9 cellular contexts compared by ENCODE assay signal in the genomic region with DNA sequence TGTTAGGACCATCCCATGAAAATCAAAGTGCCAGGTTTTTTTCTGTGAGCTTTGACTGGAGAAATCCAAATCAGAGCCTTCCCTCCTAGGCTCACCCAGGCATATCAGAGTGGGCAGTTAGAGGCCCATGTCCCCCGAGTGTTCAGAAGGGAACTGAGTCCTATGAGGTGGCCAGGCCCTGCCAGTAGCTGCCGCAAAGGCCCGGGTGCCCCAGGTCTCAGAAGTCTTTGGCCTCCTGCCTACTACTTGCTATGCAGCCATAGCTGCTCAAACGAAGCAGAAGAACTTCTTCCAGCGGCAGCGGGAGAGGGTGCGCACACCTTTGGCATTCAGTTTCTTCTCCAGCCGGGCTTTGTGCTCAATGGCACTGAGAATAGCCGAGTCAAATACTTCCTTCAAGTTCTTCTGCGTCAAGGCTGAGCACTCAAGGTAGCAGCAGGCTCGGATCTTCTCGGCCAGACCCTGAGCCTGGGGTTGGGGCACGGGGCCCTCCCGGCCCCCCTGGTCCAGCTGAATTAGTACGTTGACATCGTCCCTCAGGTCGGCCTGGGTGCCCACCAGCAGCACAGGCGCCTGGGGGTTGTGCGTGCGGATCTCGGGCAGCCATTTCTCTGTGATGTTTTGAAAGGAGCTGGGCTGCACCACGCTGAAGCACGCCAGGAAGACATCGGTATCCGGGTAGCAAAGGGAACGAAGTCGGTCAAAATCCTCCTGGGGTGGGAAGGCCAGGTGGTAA. TPM values are rescaled to one million over a fixed set of nuclear protein-coding genes. Genes with fewer than 3 reads are reported as not detected.
A peak's percentile ranks its signal among the peaks of the same experiment; 100 is the strongest.
DNase-seq lines count a peak whose midpoint lies in the region; ATAC-seq and TF ChIP-seq lines count a peak whose summit lies in the region.
"Had no signal": no experiment of that assay in that cellular context is flagged by ENCODE, and none has a peak within 500 bp of the region (broad histone marks: within the 10 kb centered on the region; RNA-seq: fewer than 3 reads in every experiment).

No MANE protein-coding gene starts in this region.

- ATAC-seq in omental fat pad (ENCODE audit: low FRiP score) (no peak), HG03571 (IDR thresholded peaks at IDR 0.05; ENCODE audit: unreplicated experiment) (no peak)

- TF ChIP-seq CTCF in neural progenitor cell (IDR thresholded peaks at IDR 0.05) (no peak), omental fat pad (IDR thresholded peaks at IDR 0.05) (no peak)

- 53% methylated on average over 26 to 27 of the region's 27 CpGs for WGBS in GM23248 (ENCODE audit: low coverage in 1 of 2, low lambda C conversion rate in 2 of 2, missing lambda C conversion rate in 2 of 2), 2 experiments

- peaks cover 17% of the 10 kb centered on the region for H3K4me1 Mint-ChIP-seq in activated T-helper 2 cell treated with anti-CD3 and anti-CD28 coated beads, Interferon-gamma antibody, Interleukin-2, Interleukin-4, amounts not matched to agents 10 μg/mL and 5 μg/mL and 100 μg/mL, durations not matched to agents 14 hours and 24 hours and 36 hours (ENCODE audit: low read depth)
- peaks cover 5% of the 10 kb centered on the region for H3K4me1 Mint-ChIP-seq in neural progenitor cell

- H3K4me2 ChIP-seq in GM23248 (ENCODE audit: unreplicated experiment) (peak overlapping the region; percentile 67), neural progenitor cell (peak overlapping the region; percentile 95)

- H3K9me3 Mint-ChIP-seq in activated T-helper 2 cell treated with anti-CD3 and anti-CD28 coated beads, Interferon-gamma antibody, Interleukin-2, Interleukin-4, amounts not matched to agents 10 μg/mL and 5 μg/mL and 100 μg/mL, durations not matched to agents 14 hours and 24 hours and 36 hours, result no peaks in the 10 kb centered on the region
- H3K9me3 Mint-ChIP-seq in neural progenitor cell, result no peaks in the 10 kb centered on the region

- peak overlapping the region; percentile 62; the same call in 1 of the 2 replicates for H3K4me3 ChIP-seq in GM23248
- peak overlapping the region; percentile 66 for H3K4me3 ChIP-seq in neural progenitor cell

- H3K27ac Mint-ChIP-seq in activated T-helper 2 cell treated with anti-CD3 and anti-CD28 coated beads, Interferon-gamma antibody, Interleukin-2, Interleukin-4, amounts not matched to agents 10 μg/mL and 5 μg/mL and 100 μg/mL, durations not matched to agents 14 hours and 24 hours and 36 hours, result no peak overlapping the region
- H3K27ac Mint-ChIP-seq in neural progenitor cell, result no peak overlapping the region

- H3K9ac ChIP-seq in GM23248, result no peak overlapping the region
- no peak overlapping the region for H3K9ac ChIP-seq in neural progenitor cell

- no peak for DNase-seq in GM23248
- no peak for DNase-seq in activated T-helper 2 cell treated with anti-CD3 and anti-CD28 coated beads, Interferon-gamma antibody, Interleukin-2, Interleukin-4, amounts not matched to agents 10 μg/mL and 5 μg/mL and 100 μg/mL, durations not matched to agents 14 hours and 24 hours and 36 hours (ENCODE audit: low spot score)
- DNase-seq in neural progenitor cell (ENCODE audit: low spot score), result no peak
- DNase-seq in omental fat pad (ENCODE audit: low spot score), result no peak
- DNase-seq in NK-92 treated with Interleukin-12 subunit alpha and Interleukin-12 subunit beta, amount 100 ng/mL, for 24 hours (lab: John Stamatoyannopoulos, UW), result no peak
- DNase-seq: SIG-M5 had no signal

- peaks cover 9% of the 10 kb centered on the region for H3K27me3 ChIP-seq in GM23248 (replicated peaks; ENCODE audit: insufficient read depth)
- peaks cover 29% of the 10 kb centered on the region for H3K27me3 ChIP-seq in neural progenitor cell

- H3K36me3 ChIP-seq in GM23248 (ENCODE audit: low read depth) (no peaks in the 10 kb centered on the region), neural progenitor cell (no peaks in the 10 kb centered on the region)
- H3K36me3 ChIP-seq: tibial nerve had no signal

- H3K27me3 Mint-ChIP-seq in activated T-helper 2 cell treated with anti-CD3 and anti-CD28 coated beads, Interferon-gamma antibody, Interleukin-2, Interleukin-4, amounts not matched to agents 10 μg/mL and 5 μg/mL and 100 μg/mL, durations not matched to agents 14 hours and 24 hours and 36 hours (ENCODE audit: low read depth), result peaks cover 9% of the 10 kb centered on the region
- peaks cover 23% of the 10 kb centered on the region for H3K27me3 Mint-ChIP-seq in neural progenitor cell (ENCODE audit: insufficient read depth, low read depth)

- H2AFZ ChIP-seq in GM23248 (peak overlapping the region; percentile 68; the same call in 1 of the 2 replicates), neural progenitor cell (replicated peaks) (peak overlapping the region; percentile 92)

- no peaks in the 10 kb centered on the region for H3K36me3 Mint-ChIP-seq in activated T-helper 2 cell treated with anti-CD3 and anti-CD28 coated beads, Interferon-gamma antibody, Interleukin-2, Interleukin-4, amounts not matched to agents 10 μg/mL and 5 μg/mL and 100 μg/mL, durations not matched to agents 14 hours and 24 hours and 36 hours (ENCODE audit: low read depth)
- H3K36me3 Mint-ChIP-seq in neural progenitor cell, result no peaks in the 10 kb centered on the region

- H3K4me1 ChIP-seq in GM23248 (ENCODE audit: insufficient read depth) (no peaks in the 10 kb centered on the region), neural progenitor cell (peaks cover 4% of the 10 kb centered on the region)

- no peaks in the 10 kb centered on the region for H3K9me2 ChIP-seq in GM23248 (ENCODE audit: insufficient read depth)

- intact Hi-C loops in activated T-helper 2 cell treated with anti-CD3 and anti-CD28 coated beads, Interferon-gamma antibody, Interleukin-2, Interleukin-4, amounts not matched to agents 10 μg/mL and 5 μg/mL and 100 μg/mL, durations not matched to agents 14 hours and 24 hours and 36 hours (cut with micrococcal nuclease), result no loop called here

- no peaks in the 10 kb centered on the region for H4K20me1 ChIP-seq in GM23248 (ENCODE audit: insufficient read depth)
- peaks cover 4% of the 10 kb centered on the region for H4K20me1 ChIP-seq in neural progenitor cell (ENCODE audit: low read depth)

- H3K4me3 Mint-ChIP-seq in activated T-helper 2 cell treated with anti-CD3 and anti-CD28 coated beads, Interferon-gamma antibody, Interleukin-2, Interleukin-4, amounts not matched to agents 10 μg/mL and 5 μg/mL and 100 μg/mL, durations not matched to agents 14 hours and 24 hours and 36 hours (ENCODE audit: low read depth), result peak overlapping the region; percentile 84
- H3K4me3 Mint-ChIP-seq in neural progenitor cell, result peak overlapping the region; percentile 79

- in situ Hi-C loops in GM23248 (cut with MboI), result no loop called here

- no peaks in the 10 kb centered on the region for H3K9me3 ChIP-seq in GM23248 (ENCODE audit: low read depth)
- H3K9me3 ChIP-seq in neural progenitor cell (ENCODE audit: low read depth), result no peaks in the 10 kb centered on the region
- H3K9me3 ChIP-seq: tibial nerve had no signal

- H3K27ac ChIP-seq in GM23248 (no peak overlapping the region), neural progenitor cell (no peak overlapping the region)
- H3K27ac ChIP-seq: tibial nerve had no signal

- H3F3A ChIP-seq in GM23248 (ENCODE audit: insufficient read depth) (no peaks in the 10 kb centered on the region), neural progenitor cell (ENCODE audit: low read depth) (peaks cover 9% of the 10 kb centered on the region)

- H3K79me2 ChIP-seq in GM23248 (ENCODE audit: insufficient read depth) (no peaks in the 10 kb centered on the region), neural progenitor cell (ENCODE audit: low read depth) (no peaks in the 10 kb centered on the region)

RNA-seq across cellular contexts. Expression of a gene that starts 1.1 kb away (rescaled TPM):
- not detected in 2 replicates for total RNA-seq in GM23248 (2014; rRNA removed; shearing (Covaris generic))
- polyA plus RNA-seq in GM23248 (2016; fragmentation: Nextera tagmentation; extraction: Ambion mirVana), result not detected in 2 replicates
- 0.80 and 0.82 TPM in 2 replicates for total RNA-seq in activated T-helper 2 cell treated with anti-CD3 and anti-CD28 coated beads, Interferon-gamma antibody, Interleukin-2, Interleukin-4, amounts not matched to agents 10 μg/mL and 5 μg/mL and 100 μg/mL, durations not matched to agents 14 hours and 24 hours and 36 hours
- total RNA-seq in neural progenitor cell (ENCODE audit: low replicate concordance) (1.2 TPM in 1 of 2 replicates, not detected in the other), omental fat pad (not detected)

RNA-seq across cellular contexts. Expression of a gene that starts 21.3 kb away (rescaled TPM):
- 30.4 and 32.7 TPM in 2 replicates for total RNA-seq in GM23248 (2014; rRNA removed; shearing (Covaris generic))
- polyA plus RNA-seq in GM23248 (2016; fragmentation: Nextera tagmentation; extraction: Ambion mirVana), result 15.8 and 16.4 TPM in 2 replicates
- 12.6 and 13.1 TPM in 2 replicates for total RNA-seq in activated T-helper 2 cell treated with anti-CD3 and anti-CD28 coated beads, Interferon-gamma antibody, Interleukin-2, Interleukin-4, amounts not matched to agents 10 μg/mL and 5 μg/mL and 100 μg/mL, durations not matched to agents 14 hours and 24 hours and 36 hours
- total RNA-seq in neural progenitor cell (ENCODE audit: low replicate concordance), result 8.0 and 22.2 TPM in 2 replicates
- total RNA-seq in omental fat pad, result 10 to 100 TPM; 25.2 to 32.9 (median 28.9) TPM

RNA-seq across cellular contexts. Expression of a gene that starts 29.1 kb away (rescaled TPM):
- 7.8 TPM in 1 of 2 replicates, not detected in the other for total RNA-seq in GM23248 (2014; rRNA removed; shearing (Covaris generic))
- polyA plus RNA-seq in GM23248 (2016; fragmentation: Nextera tagmentation; extraction: Ambion mirVana), result 0.19 and 0.24 TPM in 2 replicates
- 22.5 and 24.5 TPM in 2 replicates for total RNA-seq in activated T-helper 2 cell treated with anti-CD3 and anti-CD28 coated beads, Interferon-gamma antibody, Interleukin-2, Interleukin-4, amounts not matched to agents 10 μg/mL and 5 μg/mL and 100 μg/mL, durations not matched to agents 14 hours and 24 hours and 36 hours
- total RNA-seq in neural progenitor cell (ENCODE audit: low replicate concordance), result 12.0 and 13.7 TPM in 2 replicates
- total RNA-seq in omental fat pad, result 10 to 100 TPM in 2 of 4 donors, 1 to 10 TPM in 1, under 1 TPM in 1; 0.95 to 16.2 (median 11.7) TPM

RNA-seq across cellular contexts. Expression of a gene that starts 44.5 kb away (rescaled TPM):
- not detected in 2 replicates for total RNA-seq in GM23248 (2014; rRNA removed; shearing (Covaris generic))
- polyA plus RNA-seq in GM23248 (2016; fragmentation: Nextera tagmentation; extraction: Ambion mirVana), result not detected in 2 replicates
- not detected in 2 replicates for total RNA-seq in activated T-helper 2 cell treated with anti-CD3 and anti-CD28 coated beads, Interferon-gamma antibody, Interleukin-2, Interleukin-4, amounts not matched to agents 10 μg/mL and 5 μg/mL and 100 μg/mL, durations not matched to agents 14 hours and 24 hours and 36 hours
- not detected in 2 replicates for total RNA-seq in neural progenitor cell (ENCODE audit: low replicate concordance)
- total RNA-seq in omental fat pad, result not detected
- total RNA-seq: cardiac septum, tibial nerve had no signal

RNA-seq across cellular contexts. Expression of a gene that starts 56.2 kb away (rescaled TPM):
- not detected in 2 replicates for total RNA-seq in GM23248 (2014; rRNA removed; shearing (Covaris generic))
- not detected in 2 replicates for polyA plus RNA-seq in GM23248 (2016; fragmentation: Nextera tagmentation; extraction: Ambion mirVana)
- 0.14 and 0.37 TPM in 2 replicates for total RNA-seq in activated T-helper 2 cell treated with anti-CD3 and anti-CD28 coated beads, Interferon-gamma antibody, Interleukin-2, Interleukin-4, amounts not matched to agents 10 μg/mL and 5 μg/mL and 100 μg/mL, durations not matched to agents 14 hours and 24 hours and 36 hours
- total RNA-seq in neural progenitor cell (ENCODE audit: low replicate concordance), result 0.12 TPM in 1 of 2 replicates, not detected in the other
- 10 to 100 TPM in 2 of 4 donors, 1 to 10 TPM in 2; 5.8 to 27.6 (median 10.1) TPM for total RNA-seq in omental fat pad
